Comparison of ENCODE assay signal across 1 cellular context in genomic region chr10:102502337-102503151, GRCh38.
TF ChIP-seq lines count a peak whose summit lies in the region.

TSS of gene ACTR1A (minus strand) at chr10:102502712. CDS start at chr10:102502647, 65 bp downstream.

TF ChIP-seq in HepG2, 621 proteins besides CTCF, POLR2A, EP300 and RAD21 (continued from another document and continues in another):
- no peak for TF ChIP-seq ZNF232 (CRISPR knock-in tag; IDR thresholded peaks at IDR 0.05; ENCODE audit: borderline replicate concordance)
- TF ChIP-seq ZBTB1 (CRISPR knock-in tag; IDR thresholded peaks at IDR 0.05; ENCODE audit: borderline replicate concordance): no peak
- TF ChIP-seq NR2F2 (IDR thresholded peaks at IDR 0.05; ENCODE audit: borderline replicate concordance, low read depth): no peak
- TF ChIP-seq KLF16 (CRISPR knock-in tag; IDR thresholded peaks at IDR 0.05): peak in 1 of 2 experiments; percentile 37; a peak in 1 of 4 replicates
- no peak for TF ChIP-seq ZBTB20 (CRISPR knock-in tag; IDR thresholded peaks at IDR 0.05; ENCODE audit: borderline replicate concordance, low read depth)
- no peak for TF ChIP-seq ZNF451 (CRISPR knock-in tag; IDR thresholded peaks at IDR 0.05)
- no peak for TF ChIP-seq DNMT1 (CRISPR knock-in tag; IDR thresholded peaks at IDR 0.05)
- no peak for TF ChIP-seq KLF13 (CRISPR knock-in tag; IDR thresholded peaks at IDR 0.05)
- TF ChIP-seq TFDP1 (CRISPR knock-in tag; IDR thresholded peaks at IDR 0.05; ENCODE audit: borderline replicate concordance): peak; percentile 55; the same call in 1 of the 2 replicates
- TF ChIP-seq ZNF205 (CRISPR knock-in tag; IDR thresholded peaks at IDR 0.05): no peak
- TF ChIP-seq HOXD1 (CRISPR knock-in tag; IDR thresholded peaks at IDR 0.05): no peak
- TF ChIP-seq TEF (CRISPR knock-in tag; IDR thresholded peaks at IDR 0.05): no peak
- no peak for TF ChIP-seq ZNF83 (CRISPR knock-in tag; IDR thresholded peaks at IDR 0.05; ENCODE audit: borderline replicate concordance)
- no peak for TF ChIP-seq ZNF780A (CRISPR knock-in tag; IDR thresholded peaks at IDR 0.05)
- TF ChIP-seq FUBP1 (CRISPR knock-in tag; IDR thresholded peaks at IDR 0.05; ENCODE audit: borderline replicate concordance): no peak
- no peak for TF ChIP-seq CERS6 (CRISPR knock-in tag; IDR thresholded peaks at IDR 0.05)
- peak; percentile 82; the same call in 1 of the 2 replicates for TF ChIP-seq NFKB2 (CRISPR knock-in tag; IDR thresholded peaks at IDR 0.05; ENCODE audit: borderline replicate concordance)
- TF ChIP-seq ZNF614 (CRISPR knock-in tag; IDR thresholded peaks at IDR 0.05; ENCODE audit: borderline replicate concordance): no peak
- no peak for TF ChIP-seq ZNF121 (CRISPR knock-in tag; IDR thresholded peaks at IDR 0.05)
- no peak for TF ChIP-seq ZNF570 (CRISPR knock-in tag; IDR thresholded peaks at IDR 0.05; ENCODE audit: borderline replicate concordance)
- TF ChIP-seq ZNF576 (CRISPR knock-in tag; IDR thresholded peaks at IDR 0.05): no peak
- TF ChIP-seq PLRG1 (conservative IDR thresholded peaks at IDR 0.05): no peak
- no peak for TF ChIP-seq MTA1 (CRISPR knock-in tag; IDR thresholded peaks at IDR 0.05; ENCODE audit: borderline replicate concordance)
- TF ChIP-seq ZNF770 (CRISPR knock-in tag; IDR thresholded peaks at IDR 0.05): no peak
- TF ChIP-seq ZNF264 (CRISPR knock-in tag; IDR thresholded peaks at IDR 0.05): peak; percentile 62; the same call in 1 of the 2 replicates
- TF ChIP-seq ZNF552 (CRISPR knock-in tag; IDR thresholded peaks at IDR 0.05; ENCODE audit: borderline replicate concordance): no peak
- no peak for TF ChIP-seq AFF4 (CRISPR knock-in tag; IDR thresholded peaks at IDR 0.05)
- TF ChIP-seq ZNF253 (CRISPR knock-in tag; IDR thresholded peaks at IDR 0.05; ENCODE audit: borderline replicate concordance): no peak
- TF ChIP-seq SAFB2 (CRISPR knock-in tag; IDR thresholded peaks at IDR 0.05; ENCODE audit: borderline replicate concordance, low read depth): no peak; the same call in 1 of the 2 replicates
- TF ChIP-seq ZBTB43 (CRISPR knock-in tag; conservative IDR thresholded peaks at IDR 0.05): no peak
- TF ChIP-seq CREB1 (IDR thresholded peaks at IDR 0.05): peak; percentile 61; the same call in 1 of the 2 replicates
- peak; percentile 87 for TF ChIP-seq CREB1 (CRISPR knock-in tag; IDR thresholded peaks at IDR 0.05)
- no peak for TF ChIP-seq RFX5 (IDR thresholded peaks at IDR 0.05; ENCODE audit: low read depth, low read length)
- no peak for TF ChIP-seq PHB2 (IDR thresholded peaks at IDR 0.05; ENCODE audit: partially characterized antibody)
- no peak for TF ChIP-seq SMARCC2 (IDR thresholded peaks at IDR 0.05)
- no peak for TF ChIP-seq ZBTB3 (CRISPR knock-in tag; IDR thresholded peaks at IDR 0.05; ENCODE audit: borderline replicate concordance, low read depth)
- TF ChIP-seq HES4 (CRISPR knock-in tag; IDR thresholded peaks at IDR 0.05; ENCODE audit: borderline replicate concordance): peak; percentile 72; the same call in 1 of the 2 replicates
- TF ChIP-seq MXD1 (CRISPR knock-in tag; IDR thresholded peaks at IDR 0.05): no peak
- no peak for TF ChIP-seq ZSCAN31 (CRISPR knock-in tag; IDR thresholded peaks at IDR 0.05; ENCODE audit: low read depth)
- peak; percentile 64; the same call in 1 of the 2 replicates for TF ChIP-seq ZNF446 (CRISPR knock-in tag; IDR thresholded peaks at IDR 0.05)
- TF ChIP-seq BHLHE40 (IDR thresholded peaks at IDR 0.05; ENCODE audit: low read length): no peak
- TF ChIP-seq ZNF30 (CRISPR knock-in tag; IDR thresholded peaks at IDR 0.05): no peak
- TF ChIP-seq KDM1A (CRISPR knock-in tag; IDR thresholded peaks at IDR 0.05): no peak
- no peak for TF ChIP-seq ZNF549 (CRISPR knock-in tag; IDR thresholded peaks at IDR 0.05)
- TF ChIP-seq ZNF775 (CRISPR knock-in tag; IDR thresholded peaks at IDR 0.05; ENCODE audit: borderline replicate concordance): no peak
- TF ChIP-seq E2F1 (CRISPR knock-in tag; IDR thresholded peaks at IDR 0.05): no peak; the same call in 1 of the 2 replicates
